18 cellular contexts compared by ENCODE assay signal in genomic region chr3:81788044-81788443, GRCh38. TPM values are rescaled to one million over a fixed set of nuclear protein-coding genes. Genes with fewer than 3 reads are reported as not detected.
A peak's percentile ranks its signal among the peaks of the same experiment; 100 is the strongest.
DNase-seq lines count a peak whose midpoint lies in the region; ATAC-seq and TF ChIP-seq lines count a peak whose summit lies in the region.
"Had no signal": no experiment of that assay in that cellular context is flagged by ENCODE, and none has a peak within 500 bp of the region (broad histone marks: within the 10 kb centered on the region; RNA-seq: fewer than 3 reads in every experiment).

No MANE protein-coding gene starts in this region.

- no peak for ATAC-seq in left ventricle myocardium superior
- peak; percentile 22 for ATAC-seq in GM19395 (IDR thresholded peaks at IDR 0.05; ENCODE audit: unreplicated experiment)
- peak; percentile 25 for ATAC-seq in HG03135 (IDR thresholded peaks at IDR 0.05; ENCODE audit: unreplicated experiment)
- ATAC-seq in gastrocnemius medialis = no peak
- no peak for ATAC-seq in CD4-positive, alpha-beta T cell (ENCODE audit: poor library complexity)

- no peaks in the 10 kb centered on the region for H3K36me3 ChIP-seq in cardiac muscle cell
- H3K36me3 ChIP-seq in gastrocnemius medialis = no peaks in the 10 kb centered on the region

- POLR2A ChIA-PET in CD4-positive, alpha-beta T cell (lab: Charles Lee) = no interaction called here

- CTCF ChIA-PET in CD4-positive, alpha-beta T cell (lab: Charles Lee) = no interaction called here

- H3K4me3 Mint-ChIP-seq in CD4-positive, alpha-beta T cell = no peak overlapping the region
- H3K4me3 Mint-ChIP-seq: B cell; CD4-positive, CD25-positive, alpha-beta regulatory T cell had no signal

- in situ Hi-C loops in gastrocnemius medialis (cut with MboI; ENCODE audit: low sequenced_read_pairs in 4 of 4) = no loop called here

- no peak for TF ChIP-seq CTCF in cardiac muscle cell (IDR thresholded peaks at IDR 0.05; ENCODE audit: low read depth, low read length)
- TF ChIP-seq CTCF in gastrocnemius medialis (IDR thresholded peaks at IDR 0.05 in 4 of 5, conservative IDR thresholded peaks at IDR 0.05 in 1 of 5) = no peak
- TF ChIP-seq CTCF in CD4-positive, alpha-beta T cell (IDR thresholded peaks at IDR 0.05) = no peak

- intact Hi-C loops in left ventricle myocardium superior (cut with micrococcal nuclease) (no loop called here), gastrocnemius medialis (cut with DNase I; ENCODE audit: low total_unique reads) (no loop called here)
- intact Hi-C loops in CD4-positive, alpha-beta T cell (cut with DNase I, micrococcal nuclease) = no loop called here

- DNase-seq in cardiac muscle cell (ENCODE audit: low read depth in 1 of 2, low spot score in 1 of 2) (no peak), left ventricle myocardium superior (no peak), gastrocnemius medialis (no peak), NCI-H187 treated with DMSO at 0.1 percent for 48 hours (lab: John Stamatoyannopoulos, UW) (no peak), nucleus accumbens (lab: John Stamatoyannopoulos, UW) (no peak)
- DNase-seq in CD4-positive, alpha-beta T cell = no peak
- DNase-seq: CD4-positive, CD25-positive, alpha-beta regulatory T cell; DMS53; GOT3; KBM-7; NCI-H1436; NCI-H2081; NCI-H524 treated with DMSO at 0.1 percent for 48 hours; SW 1271 had no signal

- H3K27me3 Mint-ChIP-seq in CD4-positive, alpha-beta T cell = peaks cover 4% of the 10 kb centered on the region
- H3K27me3 Mint-ChIP-seq: B cell had no signal

- H3K4me3 ChIP-seq in cardiac muscle cell (no peak overlapping the region), gastrocnemius medialis (no peak overlapping the region)

- peaks cover 26% of the 10 kb centered on the region for H3K4me1 ChIP-seq in cardiac muscle cell (ENCODE audit: low read depth)
- H3K4me1 ChIP-seq in gastrocnemius medialis = peaks cover 17 to 25% of the 10 kb centered on the region in 2 donors

- H3K36me3 Mint-ChIP-seq in CD4-positive, alpha-beta T cell (ENCODE audit: low read depth) = no peaks in the 10 kb centered on the region
- H3K36me3 Mint-ChIP-seq: CD4-positive, CD25-positive, alpha-beta regulatory T cell had no signal

- H3K4me1 Mint-ChIP-seq in CD4-positive, alpha-beta T cell (ENCODE audit: low read depth) = no peaks in the 10 kb centered on the region
- H3K4me1 Mint-ChIP-seq: CD4-positive, CD25-positive, alpha-beta regulatory T cell had no signal

- H3K9me3 ChIP-seq in cardiac muscle cell (ENCODE audit: low read depth) (no peaks in the 10 kb centered on the region), gastrocnemius medialis (peaks cover 0 to 3% (median 0%) of the 10 kb centered on the region in 3 donors)
- no peaks in the 10 kb centered on the region for H3K9me3 ChIP-seq in CD4-positive, alpha-beta T cell (ENCODE audit: control insufficient read depth, low read length)

- TF ChIP-seq POLR2A in gastrocnemius medialis (IDR thresholded peaks at IDR 0.05) = no peak

- no peaks in the 10 kb centered on the region for H3K27me3 ChIP-seq in cardiac muscle cell
- no peaks in the 10 kb centered on the region for H3K27me3 ChIP-seq in gastrocnemius medialis
- H3K27me3 ChIP-seq in CD4-positive, alpha-beta T cell (ENCODE audit: control insufficient read depth, insufficient read depth, low read length) = no peaks in the 10 kb centered on the region

- H3K27ac ChIP-seq in cardiac muscle cell (peak overlapping the region; percentile 95), gastrocnemius medialis (peak overlapping the region; percentile 64 to 86 (median 78))
- H3K27ac ChIP-seq in CD4-positive, alpha-beta T cell (ENCODE audit: low read depth, low read length) = no peak overlapping the region
- H3K27ac ChIP-seq: 22Rv1 had no signal

- peaks cover 3% of the 10 kb centered on the region for H3K9me3 Mint-ChIP-seq in CD4-positive, alpha-beta T cell
- H3K9me3 Mint-ChIP-seq: CD4-positive, CD25-positive, alpha-beta regulatory T cell had no signal

- H3K27ac Mint-ChIP-seq in CD4-positive, alpha-beta T cell = no peak overlapping the region
- H3K27ac Mint-ChIP-seq: B cell; CD4-positive, CD25-positive, alpha-beta regulatory T cell had no signal

RNA-seq across cellular contexts. Expression of gene GBE1, which starts 26.6 kb away (rescaled TPM):
- total RNA-seq in cardiac muscle cell (27.2 and 44.0 TPM in 2 replicates), left ventricle myocardium superior (72.4 TPM), gastrocnemius medialis (100 to 1,000 TPM; 127 to 319 (median 239) TPM)
- polyA plus RNA-seq in cardiac muscle cell = 62.1 and 71.2 TPM in 2 replicates
- total RNA-seq in CD4-positive, alpha-beta T cell = 1 to 10 TPM; 3.7 to 4.4 TPM

Comparison
In these comparisons a context has a peak if more than half of its experiments do, and no peak if none do; other contexts are left out.
1. ATAC-seq: peak in GM19395 (single experiment) and HG03135 (single experiment); none in left ventricle myocardium superior (single experiment), gastrocnemius medialis (0 of 2) and CD4-positive, alpha-beta T cell (single experiment).